20 cellular contexts compared by ENCODE assay signal in genomic region chr2:155404433-155405002, GRCh38.
"Had no signal": no experiment of that assay in that cellular context is flagged by ENCODE, and none has a peak within 500 bp of the region (broad histone marks: within the 10 kb centered on the region; RNA-seq: fewer than 3 reads in every experiment).

No MANE protein-coding gene starts in this region.

- ATAC-seq: activated T-cell treated with anti-CD3 and anti-CD28 coated beads, Interleukin-2, amount 50 U/mL, for 72 hours; left ventricle myocardium superior; natural killer cell; stimulated activated naive CD8-positive, alpha-beta T cell treated with anti-CD3 and anti-CD28 coated beads, Interleukin-15, Interleukin-2, amounts not matched to agents 100 U/mL and 50 U/mL, for 24 hours; T-helper 17 cell had no signal

- DNase-seq: activated CD4-positive, alpha-beta T cell treated with anti-CD3 and anti-CD28 coated beads for 4 hours; activated CD4-positive, alpha-beta T cell treated with anti-CD3 and anti-CD28 coated beads, Interleukin-2, amount 50 U/mL, for 48 hours; activated CD4-positive, CD25-positive, alpha-beta regulatory T cell; activated effector memory CD4-positive, alpha-beta T cell treated with Interleukin-2 at 50 U/mL for 16 hours; activated naive CD4-positive, alpha-beta T cell treated with anti-CD3 and anti-CD28 coated beads for 36 hours; activated naive CD8-positive, alpha-beta T cell treated with anti-CD3 and anti-CD28 coated beads, Interleukin-2, amount 10 ng/mL, durations not matched to agents 7 days and 5 days; activated T-cell treated with anti-CD3 and anti-CD28 coated beads, Interleukin-2, amount 50 U/mL, for 72 hours; amniotic stem cell; cerebellar nuclear complex; cortex of kidney; erythroblast; foreskin fibroblast; left ventricle myocardium superior; mammary epithelial cell; midbrain; natural killer cell; spleen; stimulated activated CD4-positive, alpha-beta T cell treated with anti-CD3 and anti-CD28 coated beads, Interleukin-4, amount 100 ng/mL, for 1 hour; stimulated activated naive CD8-positive, alpha-beta T cell treated with anti-CD3 and anti-CD28 coated beads, Interleukin-15, Interleukin-2, amounts not matched to agents 100 U/mL and 50 U/mL, for 24 hours; T-helper 17 cell had no signal

- H3K27ac ChIP-seq: spleen had no signal

- H3K36me3 ChIP-seq: spleen had no signal

- H3K4me1 ChIP-seq: spleen had no signal

- H3K27me3 ChIP-seq: spleen had no signal

- H3K4me3 ChIP-seq: spleen had no signal
